ENCODE assay signal across 21 cellular contexts in genomic region chrX:68868316-68868715, GRCh38. TPM values are rescaled to one million over a fixed set of nuclear protein-coding genes. Genes with fewer than 3 reads are reported as not detected.
A peak's percentile ranks its signal among the peaks of the same experiment; 100 is the strongest.
DNase-seq lines count a peak whose midpoint lies in the region; ATAC-seq and TF ChIP-seq lines count a peak whose summit lies in the region.
"Had no signal": no experiment of that assay in that cellular context is flagged by ENCODE, and none has a peak within 500 bp of the region (broad histone marks: within the 10 kb centered on the region; RNA-seq: fewer than 3 reads in every experiment).

No MANE protein-coding gene starts in this region.

- WGBS in hepatocyte (ENCODE audit: low lambda C conversion rate, missing lambda C conversion rate): 85% methylated on average over 3 of the region's 3 CpGs

- BruUV-seq in A673 (replicated peaks; lab: Mats Ljungman, UMichigan): no TSS peak

- H3K27me3 ChIP-seq in hepatocyte: no peaks in the 10 kb centered on the region
- H3K27me3 ChIP-seq in parathyroid adenoma (ENCODE audit: control insufficient read depth, insufficient read depth, low read length): no peaks in the 10 kb centered on the region
- H3K27me3 ChIP-seq in A673 (replicated peaks; ENCODE audit: insufficient read depth, low read depth, low read length, poor library complexity): no peaks in the 10 kb centered on the region
- no peaks in the 10 kb centered on the region for H3K27me3 ChIP-seq in effector memory CD4-positive, alpha-beta T cell (replicated peaks; ENCODE audit: control insufficient read depth, insufficient read depth, low read length, poor library complexity, severe bottlenecking)
- H3K27me3 ChIP-seq in HAP-1 (ENCODE audit: low read depth): no peaks in the 10 kb centered on the region
- H3K27me3 ChIP-seq: BE2C had no signal

- H3K36me3 ChIP-seq in hepatocyte (replicated peaks; ENCODE audit: insufficient read depth, low read depth): no peaks in the 10 kb centered on the region
- H3K36me3 ChIP-seq in parathyroid adenoma (ENCODE audit: control insufficient read depth, insufficient read depth, low read length): no peaks in the 10 kb centered on the region
- H3K36me3 ChIP-seq in A673 (ENCODE audit: insufficient read depth, low read length, poor library complexity, severe bottlenecking): no peaks in the 10 kb centered on the region
- H3K36me3 ChIP-seq in effector memory CD4-positive, alpha-beta T cell (ENCODE audit: control insufficient read depth, insufficient read depth, low read length): no peaks in the 10 kb centered on the region
- H3K36me3 ChIP-seq in HAP-1 (replicated peaks): no peaks in the 10 kb centered on the region
- H3K36me3 ChIP-seq: BE2C had no signal

- POLR2A ChIA-PET in activated CD8-positive, alpha-beta T cell treated with anti-CD3 and anti-CD28 coated beads, Interleukin-2, amount 10 ng/mL, durations not matched to agents 7 days and 5 days (lab: Charles Lee): no interaction called here
- POLR2A ChIA-PET in activated CD8-positive, alpha-beta T cell treated with anti-CD3 and anti-CD28 coated beads for 36 hours (lab: Charles Lee): no interaction called here
- POLR2A ChIA-PET in A673 (lab: Charles Lee; ENCODE audit: low non-redundant PET): no interaction called here

- no peak for TF ChIP-seq CTCF in activated CD8-positive, alpha-beta T cell treated with anti-CD3 and anti-CD28 coated beads for 36 hours (IDR thresholded peaks at IDR 0.05)
- no peak for TF ChIP-seq CTCF in hepatocyte (IDR thresholded peaks at IDR 0.05; ENCODE audit: poor library complexity)
- no peak for TF ChIP-seq CTCF in parathyroid adenoma (IDR thresholded peaks at IDR 0.05)
- TF ChIP-seq CTCF in A673 (conservative IDR thresholded peaks at IDR 0.05; ENCODE audit: low read depth, low read length): no peak

- H3K27ac Mint-ChIP-seq in activated CD8-positive, alpha-beta T cell treated with anti-CD3 and anti-CD28 coated beads, Interleukin-2, amount 10 ng/mL, durations not matched to agents 7 days and 5 days: peak overlapping the region; percentile 73
- H3K27ac Mint-ChIP-seq in activated CD8-positive, alpha-beta T cell treated with anti-CD3 and anti-CD28 coated beads for 36 hours: no peak overlapping the region

- in situ Hi-C loops in HAP-1 (cut with MboI; ENCODE audit: low sequenced_read_pairs): no loop called here

- ATAC-seq in activated CD8-positive, alpha-beta T cell treated with anti-CD3 and anti-CD28 coated beads, Interleukin-2, amount 10 ng/mL, durations not matched to agents 7 days and 5 days: no peak
- ATAC-seq in activated CD8-positive, alpha-beta T cell treated with anti-CD3 and anti-CD28 coated beads for 36 hours: no peak

- no peak for DNase-seq in activated CD8-positive, alpha-beta T cell treated with anti-CD3 and anti-CD28 coated beads, Interleukin-2, amount 10 ng/mL, durations not matched to agents 7 days and 5 days
- no peak for DNase-seq in activated CD8-positive, alpha-beta T cell treated with anti-CD3 and anti-CD28 coated beads for 36 hours
- DNase-seq in hepatocyte (ENCODE audit: low spot score) (no peak), A673 (ENCODE audit: low spot score) (no peak), NCI-H774 (lab: John Stamatoyannopoulos, UW) (no peak), HAP-1 (ENCODE audit: low spot score in 2 of 2) (no peak)
- no peak for DNase-seq in effector memory CD4-positive, alpha-beta T cell
- DNase-seq: BE2C; CD8-positive, alpha-beta memory T cell; DMS79; H7; Kasumi-1; NCI-H1105; NCI-H187; NCI-H446; OCI-M1; RPMI8226 had no signal

- no peak overlapping the region for H2AFZ ChIP-seq in hepatocyte
- H2AFZ ChIP-seq in parathyroid adenoma: no peak overlapping the region

- H3K4me3 ChIP-seq in hepatocyte (no peak overlapping the region), parathyroid adenoma (ENCODE audit: low read depth, low read length) (no peak overlapping the region), A673 (ENCODE audit: low read depth, low read length, poor library complexity, severe bottlenecking) (no peak overlapping the region), HAP-1 (no peak overlapping the region)
- no peak overlapping the region for H3K4me3 ChIP-seq in effector memory CD4-positive, alpha-beta T cell (ENCODE audit: insufficient read depth, low read depth, low read length, poor library complexity, severe bottlenecking)

- peaks cover 14% of the 10 kb centered on the region for H3K4me1 Mint-ChIP-seq in activated CD8-positive, alpha-beta T cell treated with anti-CD3 and anti-CD28 coated beads, Interleukin-2, amount 10 ng/mL, durations not matched to agents 7 days and 5 days (ENCODE audit: low read depth)
- peaks cover 10% of the 10 kb centered on the region for H3K4me1 Mint-ChIP-seq in activated CD8-positive, alpha-beta T cell treated with anti-CD3 and anti-CD28 coated beads for 36 hours (ENCODE audit: low read depth)

- no peaks in the 10 kb centered on the region for H4K20me1 ChIP-seq in hepatocyte (ENCODE audit: insufficient read depth, poor library complexity, severe bottlenecking)

- no peaks in the 10 kb centered on the region for H3K36me3 Mint-ChIP-seq in activated CD8-positive, alpha-beta T cell treated with anti-CD3 and anti-CD28 coated beads, Interleukin-2, amount 10 ng/mL, durations not matched to agents 7 days and 5 days (ENCODE audit: low read depth)
- H3K36me3 Mint-ChIP-seq in activated CD8-positive, alpha-beta T cell treated with anti-CD3 and anti-CD28 coated beads for 36 hours (ENCODE audit: low read depth): no peaks in the 10 kb centered on the region
- H3K36me3 Mint-ChIP-seq: CD8-positive, alpha-beta memory T cell; IgD-negative memory B cell had no signal

- H3K27ac ChIP-seq in hepatocyte (peak overlapping the region; percentile 72), parathyroid adenoma (peak overlapping the region; percentile 51), A673 (ENCODE audit: low read depth, low read length, poor library complexity, severe bottlenecking) (no peak overlapping the region)
- no peak overlapping the region for H3K27ac ChIP-seq in effector memory CD4-positive, alpha-beta T cell (ENCODE audit: insufficient read depth, low read length, poor library complexity, severe bottlenecking)
- H3K27ac ChIP-seq: 22Rv1, HL-60 had no signal

- H3K4me2 ChIP-seq in hepatocyte (no peak overlapping the region), parathyroid adenoma (ENCODE audit: low read length) (no peak overlapping the region)

- no peak overlapping the region for H3K4me3 Mint-ChIP-seq in activated CD8-positive, alpha-beta T cell treated with anti-CD3 and anti-CD28 coated beads, Interleukin-2, amount 10 ng/mL, durations not matched to agents 7 days and 5 days
- H3K4me3 Mint-ChIP-seq in activated CD8-positive, alpha-beta T cell treated with anti-CD3 and anti-CD28 coated beads for 36 hours: no peak overlapping the region
- H3K4me3 Mint-ChIP-seq: IgD-negative memory B cell had no signal

- H3K4me1 ChIP-seq in hepatocyte (ENCODE audit: insufficient read depth) (peaks cover 7% of the 10 kb centered on the region), parathyroid adenoma (peaks cover 28% of the 10 kb centered on the region), A673 (ENCODE audit: insufficient read depth, low read length, poor library complexity, severe bottlenecking) (no peaks in the 10 kb centered on the region), HAP-1 (no peaks in the 10 kb centered on the region)
- no peaks in the 10 kb centered on the region for H3K4me1 ChIP-seq in effector memory CD4-positive, alpha-beta T cell (ENCODE audit: control insufficient read depth, insufficient read depth, low read length, poor library complexity, severe bottlenecking)
- H3K4me1 ChIP-seq: BE2C had no signal

- intact Hi-C loops in activated CD8-positive, alpha-beta T cell treated with anti-CD3 and anti-CD28 coated beads for 36 hours (cut with micrococcal nuclease): no loop called here
- intact Hi-C loops in A673 (cut with micrococcal nuclease; ENCODE audit: unreplicated experiment): no loop called here

- no peaks in the 10 kb centered on the region for H3K9me2 ChIP-seq in hepatocyte (replicated peaks; ENCODE audit: insufficient read depth)

- H3K79me2 ChIP-seq in hepatocyte: no peaks in the 10 kb centered on the region
- H3K79me2 ChIP-seq in parathyroid adenoma: no peaks in the 10 kb centered on the region

- no peaks in the 10 kb centered on the region for H3K27me3 Mint-ChIP-seq in activated CD8-positive, alpha-beta T cell treated with anti-CD3 and anti-CD28 coated beads, Interleukin-2, amount 10 ng/mL, durations not matched to agents 7 days and 5 days (ENCODE audit: low read depth)
- no peaks in the 10 kb centered on the region for H3K27me3 Mint-ChIP-seq in activated CD8-positive, alpha-beta T cell treated with anti-CD3 and anti-CD28 coated beads for 36 hours
- H3K27me3 Mint-ChIP-seq: IgD-negative memory B cell had no signal

- H3K9me3 ChIP-seq in hepatocyte (ENCODE audit: low read depth) (no peaks in the 10 kb centered on the region), parathyroid adenoma (ENCODE audit: control insufficient read depth, low read length) (no peaks in the 10 kb centered on the region), A673 (ENCODE audit: low read depth, low read length, poor library complexity, severe bottlenecking) (no peaks in the 10 kb centered on the region), HAP-1 (no peaks in the 10 kb centered on the region)
- no peaks in the 10 kb centered on the region for H3K9me3 ChIP-seq in effector memory CD4-positive, alpha-beta T cell (ENCODE audit: control insufficient read depth, low read length)
- H3K9me3 ChIP-seq: BE2C had no signal

- CTCF ChIA-PET in activated CD8-positive, alpha-beta T cell treated with anti-CD3 and anti-CD28 coated beads, Interleukin-2, amount 10 ng/mL, durations not matched to agents 7 days and 5 days (lab: Charles Lee): interaction anchor here (1.4 kb wide), 1 partner anchor 41 kb away, joined by 5 read pairs; no protein-coding TSS in a partner anchor
- CTCF ChIA-PET in activated CD8-positive, alpha-beta T cell treated with anti-CD3 and anti-CD28 coated beads for 36 hours (lab: Charles Lee): no interaction called here
- CTCF ChIA-PET in A673 (lab: Charles Lee): no interaction called here

- H3K9ac ChIP-seq in parathyroid adenoma: no peak overlapping the region

- H3K9me3 Mint-ChIP-seq in activated CD8-positive, alpha-beta T cell treated with anti-CD3 and anti-CD28 coated beads, Interleukin-2, amount 10 ng/mL, durations not matched to agents 7 days and 5 days (ENCODE audit: insufficient read depth): no peaks in the 10 kb centered on the region
- H3K9me3 Mint-ChIP-seq in activated CD8-positive, alpha-beta T cell treated with anti-CD3 and anti-CD28 coated beads for 36 hours: no peaks in the 10 kb centered on the region
- H3K9me3 Mint-ChIP-seq: CD8-positive, alpha-beta memory T cell; IgD-negative memory B cell had no signal

RNA-seq across cellular contexts. Expression of gene EFNB1, which starts 39.5 kb away (rescaled TPM):
- 1 to 10 TPM; 4.1 to 4.2 TPM for total RNA-seq in activated CD8-positive, alpha-beta T cell treated with anti-CD3 and anti-CD28 coated beads, Interleukin-2, amount 10 ng/mL, durations not matched to agents 7 days and 5 days
- 1 to 10 TPM; 3.1 to 4.2 TPM for total RNA-seq in activated CD8-positive, alpha-beta T cell treated with anti-CD3 and anti-CD28 coated beads for 36 hours
- 36.4 and 46.4 TPM in 2 replicates for total RNA-seq in hepatocyte
- polyA plus RNA-seq in hepatocyte: 33.5 and 35.1 TPM in 2 replicates
- total RNA-seq in A673 (2021): 76.8 and 78.1 TPM in 2 replicates

Comparison
In these comparisons a context has a peak if more than half of its experiments do, and no peak if none do; other contexts are left out.
1. H3K27ac ChIP-seq: peak in hepatocyte (single experiment) and parathyroid adenoma (single experiment); none in A673 (single experiment) and effector memory CD4-positive, alpha-beta T cell (single experiment).